1 cellular context compared by ENCODE assay signal in genomic region chr12:115583591-115583990, GRCh38.
TF ChIP-seq lines count a peak whose summit lies in the region.

No MANE protein-coding gene starts in this region.

TF ChIP-seq in GM23338, 12 proteins besides CTCF, POLR2A, EP300 and RAD21:
- TF ChIP-seq ZNF462 (CRISPR knock-in tag; IDR thresholded peaks at IDR 0.05): no peak
- no peak for TF ChIP-seq POLR2AphosphoS5 (IDR thresholded peaks at IDR 0.05; ENCODE audit: low read depth)
- TF ChIP-seq ZNF331 (CRISPR knock-in tag; IDR thresholded peaks at IDR 0.05; ENCODE audit: low read depth): no peak
- no peak for TF ChIP-seq EZH2 (IDR thresholded peaks at IDR 0.05; ENCODE audit: low read depth, unreplicated experiment)
- no peak for TF ChIP-seq CREB1 (CRISPR knock-in tag; IDR thresholded peaks at IDR 0.05; ENCODE audit: low read depth)
- TF ChIP-seq ETS1 (IDR thresholded peaks at IDR 0.05): no peak
- no peak for TF ChIP-seq JUNB (IDR thresholded peaks at IDR 0.05; ENCODE audit: unreplicated experiment)
- TF ChIP-seq NANOG (IDR thresholded peaks at IDR 0.05; ENCODE audit: borderline replicate concordance): no peak
- no peak for TF ChIP-seq EZH2phosphoT487 (IDR thresholded peaks at IDR 0.05; ENCODE audit: unreplicated experiment)
- no peak for TF ChIP-seq ZNF114 (CRISPR knock-in tag; IDR thresholded peaks at IDR 0.05)
- TF ChIP-seq STAT1 (IDR thresholded peaks at IDR 0.05; ENCODE audit: unreplicated experiment): no peak
- TF ChIP-seq REST (IDR thresholded peaks at IDR 0.05; ENCODE audit: unreplicated experiment): no peak
